In the genomic region with DNA sequence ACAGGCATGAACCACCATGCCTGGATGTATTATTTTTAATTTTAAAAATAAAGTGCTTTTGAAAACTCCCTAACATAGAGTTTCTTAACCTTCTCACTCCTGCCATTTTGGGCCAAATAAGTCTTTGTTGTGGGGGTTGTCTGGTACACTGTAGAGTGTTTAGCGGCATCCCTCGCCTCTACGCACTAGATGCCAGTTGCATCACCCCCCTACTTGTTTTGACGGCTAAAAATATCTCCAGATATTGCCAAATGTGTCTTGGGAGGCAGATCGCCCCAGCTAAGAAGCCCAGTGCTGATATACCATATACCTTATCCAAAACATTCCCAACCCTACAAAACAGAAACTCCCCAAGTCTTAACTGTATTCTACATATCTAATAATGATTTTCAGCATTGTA, we compare ENCODE assay signal across 27 cellular contexts.
"Had no signal": no experiment of that assay in that cellular context is flagged by ENCODE, and none has a peak within 500 bp of the region (broad histone marks: within the 10 kb centered on the region; RNA-seq: fewer than 3 reads in every experiment).

No MANE protein-coding gene starts in this region.

- H3K9me3 Mint-ChIP-seq: natural killer cell had no signal

- H3K9me3 ChIP-seq: heart right ventricle, uterus had no signal

- DNase-seq: activated CD4-positive, alpha-beta T cell treated with anti-CD3 and anti-CD28 coated beads for 48 hours; activated CD4-positive, alpha-beta T cell treated with anti-CD3 and anti-CD28 coated beads, Interleukin-2, amount 50 U/mL, for 48 hours; activated CD8-positive, alpha-beta memory T cell treated with anti-CD3 and anti-CD28 coated beads for 24 hours; activated gamma-delta T cell; activated naive CD4-positive, alpha-beta T cell treated with anti-CD3 and anti-CD28 coated beads, Interleukin-2, amount 50 U/mL, for 16 hours; amniotic stem cell; brain microvascular endothelial cell; caudate nucleus; foreskin fibroblast; mesendoderm; natural killer cell; small intestine; stimulated activated CD4-positive, alpha-beta T cell treated with anti-CD3 and anti-CD28 coated beads, Interleukin-4, amount 100 ng/mL, for 24 hours; stimulated activated naive CD8-positive, alpha-beta T cell treated with anti-CD3 and anti-CD28 coated beads, Interleukin-15, amount 100 ng/mL, for 72 hours; substantia nigra; T-helper 9 cell; uterus; WERI-Rb-1 had no signal

- H3K4me1 Mint-ChIP-seq: neural progenitor cell had no signal

- H3K27me3 ChIP-seq: brain microvascular endothelial cell, heart right ventricle, neural progenitor cell, uterus had no signal

- H3K27ac Mint-ChIP-seq: natural killer cell; neural progenitor cell; stimulated activated memory B cell treated with anti-CD40 and anti-IgM and Interleukin-4, amounts not matched to agents 10 μg/mL and 1 μg/mL and 100 μg/mL, for 72 hours; T-helper 1 cell treated with Interleukin-12 subunit alpha and Interleukin-12 subunit beta and Interleukin-4 antibody, amounts not matched to agents 30 μg/mL and 1 μg/mL, for 36 hours; type B pancreatic cell had no signal

- H3K36me3 Mint-ChIP-seq: natural killer cell had no signal

- H3K4me3 ChIP-seq: heart right ventricle, lung, neural progenitor cell, uterus had no signal

- H3K4me1 ChIP-seq: neural progenitor cell, uterus had no signal

- ATAC-seq: esophagus mucosa; left lobe of liver; natural killer cell; sciatic nerve; stimulated activated memory B cell treated with anti-CD40 and anti-IgM and Interleukin-4, amounts not matched to agents 10 μg/mL and 1 μg/mL and 100 μg/mL, for 72 hours had no signal

- H3K36me3 ChIP-seq: brain microvascular endothelial cell, heart right ventricle, uterus, WERI-Rb-1 had no signal

- H3K4me3 Mint-ChIP-seq: natural killer cell; neural progenitor cell; stimulated activated memory B cell treated with anti-CD40 and anti-IgM and Interleukin-4, amounts not matched to agents 10 μg/mL and 1 μg/mL and 100 μg/mL, for 72 hours; stimulated activated naive CD8-positive, alpha-beta T cell treated with anti-CD3 and anti-CD28 coated beads, Interleukin-15, amount 100 ng/mL, for 72 hours; T-helper 1 cell treated with Interleukin-12 subunit alpha and Interleukin-12 subunit beta and Interleukin-4 antibody, amounts not matched to agents 30 μg/mL and 1 μg/mL, for 36 hours; type B pancreatic cell had no signal

- H3K27ac ChIP-seq: brain microvascular endothelial cell, heart right ventricle, neural progenitor cell, uterus, WERI-Rb-1 had no signal
